In the genomic region with DNA sequence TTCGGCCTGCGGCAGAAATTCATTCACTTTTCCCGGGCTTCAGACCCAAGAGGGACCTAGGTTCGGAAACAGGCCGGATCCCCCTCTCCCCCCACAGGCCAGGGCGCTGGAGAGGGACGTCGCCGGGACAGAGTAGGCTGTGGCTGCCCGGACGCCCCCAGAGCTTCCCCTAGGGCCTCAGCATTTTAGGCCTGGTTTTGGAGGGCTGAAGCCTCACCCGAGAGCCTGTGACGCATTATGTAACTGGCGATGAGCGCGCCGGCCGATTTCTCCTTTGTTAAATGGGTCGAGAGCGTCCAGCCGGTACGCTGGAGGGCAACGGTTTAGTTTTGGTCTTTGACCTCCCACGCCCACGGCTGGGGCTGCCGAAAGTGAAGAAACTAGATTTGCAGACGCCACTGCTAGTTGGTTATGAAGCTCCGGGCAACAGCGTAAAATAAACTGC, we compare ENCODE assay signal across 8 cellular contexts. TPM values are rescaled to one million over a fixed set of nuclear protein-coding genes. Genes with fewer than 3 reads are reported as not detected.
DNase-seq lines count a peak whose midpoint lies in the region; ATAC-seq and TF ChIP-seq lines count a peak whose summit lies in the region.

No MANE protein-coding gene starts in this region.

- WGBS in testis, 2 donors: 0 to 1% methylated on average over 6 to 25 of the region's 29 CpGs

- intact Hi-C loops in natural killer cell (cut with micrococcal nuclease) (loop anchor here (5.0 kb wide), 1 partner anchor 241 kb away; a partner anchor contains a TSS), testis (cut with DNase I; ENCODE audit: low total_unique reads) (no loop called here)

- peak overlapping the region; percentile 98 for H3K4me3 Mint-ChIP-seq in natural killer cell

- no peaks in the 10 kb centered on the region for H3K9me3 Mint-ChIP-seq in natural killer cell

- TF ChIP-seq POLR2A in testis (IDR thresholded peaks at IDR 0.05): no peak

- H3K4me3 ChIP-seq in GM12864 (ENCODE audit: low read depth, low read length): peak overlapping the region; percentile 97
- H3K4me3 ChIP-seq in HFF-Myc (replicated peaks; ENCODE audit: low read depth, low read length): peak overlapping the region; percentile 78
- peak overlapping the region; percentile 84 to 90 for H3K4me3 ChIP-seq in testis

- no peaks in the 10 kb centered on the region for H3K27me3 Mint-ChIP-seq in natural killer cell (ENCODE audit: low read depth in 2 of 2)

- H3K27ac ChIP-seq in testis: peak overlapping the region; percentile 80 to 92

- DNase-seq in GM12864 (ENCODE audit: low read depth): peak; percentile 36
- DNase-seq in HFF-Myc (ENCODE audit: extremely low read depth, low read depth): no peak
- DNase-seq in NCI-H510A treated with DMSO at 0.1 percent for 48 hours (lab: John Stamatoyannopoulos, UW): peak; percentile 16
- DNase-seq in activated T-helper 1 cell treated with Interleukin-2 at 50 U/mL for 16 hours (ENCODE audit: low read depth): peak; percentile 3
- peak; percentile 19 for DNase-seq in fibroblast of gingiva (ENCODE audit: low read depth)
- peak; percentile 23 for DNase-seq in natural killer cell
- peak; percentile 57 for DNase-seq in testis
- no peak for DNase-seq in T1000 (lab: John Stamatoyannopoulos, UW)

- peak in 2 of 3 donors; percentile 5 to 14 for ATAC-seq in natural killer cell

- H3K4me1 ChIP-seq in testis: peaks cover 32% of the 10 kb centered on the region

- no peaks in the 10 kb centered on the region for H3K36me3 Mint-ChIP-seq in natural killer cell

- H3K27me3 ChIP-seq in testis: no peaks in the 10 kb centered on the region

- no peaks in the 10 kb centered on the region for H3K36me3 ChIP-seq in testis (ENCODE audit: low read depth, missing control alignments)

- no peaks in the 10 kb centered on the region for H3K9me3 ChIP-seq in testis

- peak overlapping the region; percentile 48 to 77 for H3K27ac Mint-ChIP-seq in natural killer cell

- TF ChIP-seq CTCF in GM12864 (IDR thresholded peaks at IDR 0.05; ENCODE audit: low read depth, low read length, missing control alignments): no peak
- no peak for TF ChIP-seq CTCF in HFF-Myc (IDR thresholded peaks at IDR 0.05; ENCODE audit: low read depth, low read length, missing control alignments)
- no peak for TF ChIP-seq CTCF in natural killer cell (IDR thresholded peaks at IDR 0.05)
- TF ChIP-seq CTCF in testis (IDR thresholded peaks at IDR 0.05): no peak

- peaks cover 6 to 19% of the 10 kb centered on the region in 2 donors for H3K4me1 Mint-ChIP-seq in natural killer cell

RNA-seq across cellular contexts. Expression of a gene that starts 0.7 kb away (rescaled TPM):
- total RNA-seq in natural killer cell (10 to 100 TPM; 38.0 to 54.0 (median 41.4) TPM), testis (100 to 1,000 TPM; 371 to 500 TPM)
- 370 TPM for polyA plus RNA-seq in testis (ENCODE audit: insufficient read depth, low read depth, low replicate concordance)

RNA-seq across cellular contexts. Expression of a gene that starts 32.8 kb away (rescaled TPM):
- total RNA-seq in natural killer cell (1 to 10 TPM in 1 of 3 donors, under 1 TPM in 2; 0.56 to 2.2 (median 0.75) TPM), testis (10 to 100 TPM; 43.2 to 51.0 TPM)
- polyA plus RNA-seq in testis (ENCODE audit: insufficient read depth, low read depth, low replicate concordance): 14.8 TPM

Comparison
In these comparisons a context has a peak if more than half of its experiments do, and no peak if none do; other contexts are left out.
1. DNase-seq: peak in GM12864 (single experiment), NCI-H510A treated with DMSO at 0.1 percent for 48 hours (single experiment), activated T-helper 1 cell treated with Interleukin-2 at 50 U/mL for 16 hours (single experiment), fibroblast of gingiva (single experiment), natural killer cell (single experiment) and testis (single experiment); none in HFF-Myc (single experiment) and T1000 (single experiment).
2. RNA of a gene that starts 0.7 kb away (total RNA-seq): 371 to 500 TPM in testis; 38.0 to 54.0 TPM in natural killer cell; every median in the first group is over 4 times any median in the second.
3. RNA of a gene that starts 32.8 kb away (total RNA-seq): 43.2 to 51.0 TPM in testis; 0.56 to 2.2 TPM in natural killer cell; every median in the first group is over 10 times any median in the second.
4. Peak in every context shown above with its lines, with median percentiles within 50 percentile points of each other: H3K4me3 ChIP-seq.